In the genomic region with DNA sequence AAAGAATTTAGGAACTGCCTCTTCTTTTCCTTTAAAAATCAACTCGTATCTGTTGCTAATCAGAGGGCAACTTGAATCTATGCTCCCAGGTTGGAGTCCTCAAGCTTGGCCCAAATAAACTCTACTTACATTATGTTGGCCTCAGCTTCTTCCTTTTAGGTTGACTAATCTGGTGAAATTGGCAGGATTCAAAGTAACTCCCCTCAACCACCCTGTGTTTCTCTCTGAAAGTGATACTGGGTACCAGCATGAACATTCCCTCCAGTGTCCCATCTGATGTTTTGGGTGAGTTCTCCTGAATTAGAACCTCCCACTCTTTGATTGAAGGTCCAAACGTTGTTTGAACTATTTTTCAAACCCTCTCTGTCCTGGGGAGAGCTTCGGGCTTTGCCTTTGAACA, we compare ENCODE assay signal across 1 cellular context.
TF ChIP-seq lines count a peak whose summit lies in the region.

No MANE protein-coding gene starts in this region.

TF ChIP-seq in GM23338, 12 proteins besides CTCF, POLR2A, EP300 and RAD21:
- TF ChIP-seq JUNB (IDR thresholded peaks at IDR 0.05; ENCODE audit: unreplicated experiment): no peak
- TF ChIP-seq ZNF114 (CRISPR knock-in tag; IDR thresholded peaks at IDR 0.05): no peak
- no peak for TF ChIP-seq POLR2AphosphoS5 (IDR thresholded peaks at IDR 0.05; ENCODE audit: low read depth)
- no peak for TF ChIP-seq NANOG (IDR thresholded peaks at IDR 0.05; ENCODE audit: borderline replicate concordance)
- no peak for TF ChIP-seq ZNF331 (CRISPR knock-in tag; IDR thresholded peaks at IDR 0.05; ENCODE audit: low read depth)
- no peak for TF ChIP-seq EZH2 (IDR thresholded peaks at IDR 0.05; ENCODE audit: low read depth, unreplicated experiment)
- TF ChIP-seq, protein P1, sequence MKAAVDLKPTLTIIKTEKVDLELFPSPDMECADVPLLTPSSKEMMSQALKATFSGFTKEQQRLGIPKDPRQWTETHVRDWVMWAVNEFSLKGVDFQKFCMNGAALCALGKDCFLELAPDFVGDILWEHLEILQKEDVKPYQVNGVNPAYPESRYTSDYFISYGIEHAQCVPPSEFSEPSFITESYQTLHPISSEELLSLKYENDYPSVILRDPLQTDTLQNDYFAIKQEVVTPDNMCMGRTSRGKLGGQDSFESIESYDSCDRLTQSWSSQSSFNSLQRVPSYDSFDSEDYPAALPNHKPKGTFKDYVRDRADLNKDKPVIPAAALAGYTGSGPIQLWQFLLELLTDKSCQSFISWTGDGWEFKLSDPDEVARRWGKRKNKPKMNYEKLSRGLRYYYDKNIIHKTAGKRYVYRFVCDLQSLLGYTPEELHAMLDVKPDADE (IDR thresholded peaks at IDR 0.05): no peak
- no peak for TF ChIP-seq REST (IDR thresholded peaks at IDR 0.05; ENCODE audit: unreplicated experiment)
- TF ChIP-seq CREB1 (CRISPR knock-in tag; IDR thresholded peaks at IDR 0.05; ENCODE audit: low read depth): no peak
- TF ChIP-seq, protein P2, sequence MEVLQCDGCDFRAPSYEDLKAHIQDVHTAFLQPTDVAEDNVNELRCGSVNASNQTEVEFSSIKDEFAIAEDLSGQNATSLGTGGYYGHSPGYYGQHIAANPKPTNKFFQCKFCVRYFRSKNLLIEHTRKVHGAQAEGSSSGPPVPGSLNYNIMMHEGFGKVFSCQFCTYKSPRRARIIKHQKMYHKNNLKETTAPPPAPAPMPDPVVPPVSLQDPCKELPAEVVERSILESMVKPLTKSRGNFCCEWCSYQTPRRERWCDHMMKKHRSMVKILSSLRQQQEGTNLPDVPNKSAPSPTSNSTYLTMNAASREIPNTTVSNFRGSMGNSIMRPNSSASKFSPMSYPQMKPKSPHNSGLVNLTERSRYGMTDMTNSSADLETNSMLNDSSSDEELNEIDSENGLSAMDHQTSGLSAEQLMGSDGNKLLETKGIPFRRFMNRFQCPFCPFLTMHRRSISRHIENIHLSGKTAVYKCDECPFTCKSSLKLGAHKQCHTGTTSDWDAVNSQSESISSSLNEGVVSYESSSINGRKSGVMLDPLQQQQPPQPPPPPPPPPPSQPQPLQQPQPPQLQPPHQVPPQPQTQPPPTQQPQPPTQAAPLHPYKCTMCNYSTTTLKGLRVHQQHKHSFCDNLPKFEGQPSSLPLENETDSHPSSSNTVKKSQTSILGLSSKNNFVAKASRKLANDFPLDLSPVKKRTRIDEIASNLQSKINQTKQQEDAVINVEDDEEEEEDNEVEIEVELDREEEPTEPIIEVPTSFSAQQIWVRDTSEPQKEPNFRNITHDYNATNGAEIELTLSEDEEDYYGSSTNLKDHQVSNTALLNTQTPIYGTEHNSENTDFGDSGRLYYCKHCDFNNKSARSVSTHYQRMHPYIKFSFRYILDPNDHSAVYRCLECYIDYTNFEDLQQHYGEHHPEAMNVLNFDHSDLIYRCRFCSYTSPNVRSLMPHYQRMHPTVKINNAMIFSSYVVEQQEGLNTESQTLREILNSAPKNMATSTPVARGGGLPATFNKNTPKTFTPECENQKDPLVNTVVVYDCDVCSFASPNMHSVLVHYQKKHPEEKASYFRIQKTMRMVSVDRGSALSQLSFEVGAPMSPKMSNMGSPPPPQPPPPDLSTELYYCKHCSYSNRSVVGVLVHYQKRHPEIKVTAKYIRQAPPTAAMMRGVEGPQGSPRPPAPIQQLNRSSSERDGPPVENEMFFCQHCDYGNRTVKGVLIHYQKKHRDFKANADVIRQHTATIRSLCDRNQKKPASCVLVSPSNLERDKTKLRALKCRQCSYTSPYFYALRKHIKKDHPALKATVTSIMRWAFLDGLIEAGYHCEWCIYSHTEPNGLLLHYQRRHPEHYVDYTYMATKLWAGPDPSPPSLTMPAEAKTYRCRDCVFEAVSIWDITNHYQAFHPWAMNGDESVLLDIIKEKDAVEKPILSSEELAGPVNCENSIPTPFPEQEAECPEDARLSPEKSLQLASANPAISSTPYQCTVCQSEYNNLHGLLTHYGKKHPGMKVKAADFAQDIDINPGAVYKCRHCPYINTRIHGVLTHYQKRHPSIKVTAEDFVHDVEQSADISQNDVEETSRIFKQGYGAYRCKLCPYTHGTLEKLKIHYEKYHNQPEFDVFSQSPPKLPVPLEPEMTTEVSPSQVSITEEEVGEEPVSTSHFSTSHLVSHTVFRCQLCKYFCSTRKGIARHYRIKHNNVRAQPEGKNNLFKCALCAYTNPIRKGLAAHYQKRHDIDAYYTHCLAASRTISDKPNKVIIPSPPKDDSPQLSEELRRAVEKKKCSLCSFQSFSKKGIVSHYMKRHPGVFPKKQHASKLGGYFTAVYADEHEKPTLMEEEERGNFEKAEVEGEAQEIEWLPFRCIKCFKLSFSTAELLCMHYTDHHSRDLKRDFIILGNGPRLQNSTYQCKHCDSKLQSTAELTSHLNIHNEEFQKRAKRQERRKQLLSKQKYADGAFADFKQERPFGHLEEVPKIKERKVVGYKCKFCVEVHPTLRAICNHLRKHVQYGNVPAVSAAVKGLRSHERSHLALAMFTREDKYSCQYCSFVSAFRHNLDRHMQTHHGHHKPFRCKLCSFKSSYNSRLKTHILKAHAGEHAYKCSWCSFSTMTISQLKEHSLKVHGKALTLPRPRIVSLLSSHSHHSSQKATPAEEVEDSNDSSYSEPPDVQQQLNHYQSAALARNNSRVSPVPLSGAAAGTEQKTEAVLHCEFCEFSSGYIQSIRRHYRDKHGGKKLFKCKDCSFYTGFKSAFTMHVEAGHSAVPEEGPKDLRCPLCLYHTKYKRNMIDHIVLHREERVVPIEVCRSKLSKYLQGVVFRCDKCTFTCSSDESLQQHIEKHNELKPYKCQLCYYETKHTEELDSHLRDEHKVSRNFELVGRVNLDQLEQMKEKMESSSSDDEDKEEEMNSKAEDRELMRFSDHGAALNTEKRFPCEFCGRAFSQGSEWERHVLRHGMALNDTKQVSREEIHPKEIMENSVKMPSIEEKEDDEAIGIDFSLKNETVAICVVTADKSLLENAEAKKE (CRISPR knock-in tag; IDR thresholded peaks at IDR 0.05): no peak
- no peak for TF ChIP-seq EZH2phosphoT487 (IDR thresholded peaks at IDR 0.05; ENCODE audit: unreplicated experiment)
- TF ChIP-seq STAT1 (IDR thresholded peaks at IDR 0.05; ENCODE audit: unreplicated experiment): no peak
